ENCODE assay signal across 9 cellular contexts in the genomic region with DNA sequence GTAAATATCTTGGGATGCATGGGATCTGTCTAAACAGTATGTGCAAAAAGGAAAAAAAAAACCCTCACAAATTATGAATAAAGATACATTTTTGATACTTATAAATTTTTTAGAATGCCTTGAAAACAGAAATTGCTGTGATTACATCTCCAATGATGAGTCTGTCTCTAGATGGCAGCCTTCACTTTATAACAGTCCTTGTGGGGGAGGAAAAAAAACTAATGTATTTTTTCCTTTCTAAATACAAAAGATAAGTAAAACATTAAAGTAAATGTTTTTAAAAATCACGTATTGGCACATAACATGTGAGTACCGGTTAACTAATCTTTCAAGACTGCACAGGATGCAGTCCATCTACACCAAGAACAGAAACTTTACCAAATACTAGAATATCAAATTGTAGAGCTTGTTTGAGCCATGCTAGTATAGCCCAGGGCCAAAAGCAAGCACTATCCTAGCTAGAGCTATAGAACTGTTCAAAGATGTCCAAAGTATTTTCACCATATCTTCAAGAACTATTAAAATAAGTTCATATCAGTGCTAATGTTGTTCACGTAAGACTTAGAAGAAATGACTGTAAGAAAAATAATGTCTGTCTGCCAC.
DNase-seq lines count a peak whose midpoint lies in the region; ATAC-seq and TF ChIP-seq lines count a peak whose summit lies in the region.
"Had no signal": no experiment of that assay in that cellular context is flagged by ENCODE, and none has a peak within 500 bp of the region (broad histone marks: within the 10 kb centered on the region; RNA-seq: fewer than 3 reads in every experiment).

No MANE protein-coding gene starts in this region.

- no peak for ATAC-seq in HG03378 (IDR thresholded peaks at IDR 0.05; ENCODE audit: unreplicated experiment)
- no peak for ATAC-seq in HG02571 (IDR thresholded peaks at IDR 0.05; ENCODE audit: unreplicated experiment)

- no peaks in the 10 kb centered on the region for H3K9me3 ChIP-seq in BE2C
- no peaks in the 10 kb centered on the region for H3K9me3 ChIP-seq in liver (ENCODE audit: control insufficient read depth in 4 of 4, low read length in 3 of 4)
- H3K9me3 ChIP-seq in tibial nerve: no peaks in the 10 kb centered on the region
- H3K9me3 ChIP-seq: tibial artery had no signal

- H3K9ac ChIP-seq in liver (ENCODE audit: low read depth in 1 of 2, low read length in 2 of 2): peak overlapping the region in 1 of 2 donors; percentile 12

- peak; percentile 71 to 77 for TF ChIP-seq RAD21 in liver (IDR thresholded peaks at IDR 0.05)

- no peak for TF ChIP-seq EP300 in tibial nerve (IDR thresholded peaks at IDR 0.05)

- no peak for TF ChIP-seq POLR2A in tibial nerve (IDR thresholded peaks at IDR 0.05)

- H3K27ac ChIP-seq in liver (ENCODE audit: low read depth in 1 of 2, low read length in 2 of 2) (no peak overlapping the region), tibial nerve (no peak overlapping the region)
- H3K27ac ChIP-seq: tibial artery had no signal

- H3K4me1 ChIP-seq in BE2C: peaks cover 16% of the 10 kb centered on the region
- H3K4me1 ChIP-seq in liver (ENCODE audit: control insufficient read depth in 4 of 4, insufficient read depth in 4 of 4, low read length in 3 of 4): peaks cover 0 to 3% (median 0%) of the 10 kb centered on the region in 4 donors
- peaks cover 0 to 4% (median 0%) of the 10 kb centered on the region in 4 donors for H3K4me1 ChIP-seq in tibial nerve

- H3K36me3 ChIP-seq in BE2C (no peaks in the 10 kb centered on the region), liver (ENCODE audit: control insufficient read depth in 4 of 4, insufficient read depth in 3 of 4, low read depth in 1 of 4, low read length in 3 of 4) (no peaks in the 10 kb centered on the region), tibial nerve (no peaks in the 10 kb centered on the region)
- H3K36me3 ChIP-seq: tibial artery had no signal

- H3K27me3 ChIP-seq in BE2C (no peaks in the 10 kb centered on the region), liver (ENCODE audit: control insufficient read depth in 4 of 4, insufficient read depth in 4 of 4, low read length in 3 of 4) (no peaks in the 10 kb centered on the region), tibial nerve (no peaks in the 10 kb centered on the region)
- H3K27me3 ChIP-seq: tibial artery had no signal

- no peak overlapping the region for H3K4me3 ChIP-seq in BE2C (ENCODE audit: low read depth, low read length)
- H3K4me3 ChIP-seq in cardiac fibroblast (replicated peaks in 1 of 2; ENCODE audit: low read depth in 2 of 2, low read length in 2 of 2): no peak overlapping the region
- no peak overlapping the region for H3K4me3 ChIP-seq in liver (ENCODE audit: low read depth in 1 of 3, low read length in 3 of 3)
- no peak overlapping the region for H3K4me3 ChIP-seq in tibial nerve
- H3K4me3 ChIP-seq: tibial artery had no signal

- TF ChIP-seq CTCF in BE2C (IDR thresholded peaks at IDR 0.05; ENCODE audit: low read depth, low read length): peak; percentile 49
- TF ChIP-seq CTCF in cardiac fibroblast (IDR thresholded peaks at IDR 0.05; ENCODE audit: low read depth, low read length): no peak
- TF ChIP-seq CTCF in liver (IDR thresholded peaks at IDR 0.05; ENCODE audit: low read depth, low read length, missing input control): peak; percentile 33
- peak in 1 of 5 experiments; percentile 11 for TF ChIP-seq CTCF in tibial nerve (IDR thresholded peaks at IDR 0.05)

- DNase-seq in BE2C: no peak
- DNase-seq in LHCN-M2 (ENCODE audit: low read depth): peak; percentile 24
- DNase-seq in cardiac fibroblast (ENCODE audit: low read depth in 2 of 2): peak; percentile 43 to 56
- DNase-seq in A172 (ENCODE audit: low spot score): no peak
- no peak for DNase-seq in tibial nerve (ENCODE audit: low spot score in 2 of 2)
- DNase-seq: tibial artery had no signal

- WGBS in liver: 57% methylated on average over 3 of the region's 3 CpGs
- 49 to 55% methylated on average over 3 of the region's 3 CpGs for WGBS in tibial nerve, 2 donors

TF ChIP-seq in liver, 16 proteins besides CTCF, POLR2A, EP300 and RAD21:
- TF ChIP-seq GABPA (IDR thresholded peaks at IDR 0.05 in 1 of 2, conservative IDR thresholded peaks at IDR 0.05 in 1 of 2) (no peak), HNF4A (conservative IDR thresholded peaks at IDR 0.05) (no peak), YY1 (IDR thresholded peaks at IDR 0.05) (no peak), FOXA2 (IDR thresholded peaks at IDR 0.05) (no peak)

Comparison
In these comparisons a context has a peak if more than half of its experiments do, and no peak if none do; other contexts are left out.
1. DNase-seq: peak in LHCN-M2 (single experiment) and cardiac fibroblast (2 of 2); none in BE2C (single experiment), A172 (single experiment) and tibial nerve (0 of 2).